ENCODE assay signal across 8 cellular contexts in the genomic region with DNA sequence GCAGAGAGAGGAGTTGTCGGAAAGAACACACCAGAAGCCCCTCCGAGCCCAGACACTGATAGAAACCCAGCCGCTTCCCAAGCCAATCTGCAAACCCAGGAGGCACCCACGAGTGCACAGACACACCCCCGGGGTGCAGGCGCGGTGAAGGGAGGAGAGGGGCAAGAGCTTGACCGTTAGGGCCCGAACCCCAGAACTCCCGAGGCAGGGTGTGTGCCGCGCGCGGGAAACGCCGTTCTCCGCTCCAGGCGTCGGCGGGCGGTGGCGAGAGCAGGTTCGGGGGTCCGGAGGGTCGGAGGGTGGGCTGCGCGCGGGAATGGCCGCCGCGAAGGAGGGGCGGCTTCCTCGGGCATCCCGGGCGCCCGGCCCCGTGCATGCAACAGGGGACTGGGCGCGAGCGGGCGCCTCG. TPM values are rescaled to one million over a fixed set of nuclear protein-coding genes. Genes with fewer than 3 reads are reported as not detected.
DNase-seq lines count a peak whose midpoint lies in the region; FAIRE-seq and TF ChIP-seq lines count a peak whose summit lies in the region.

No MANE protein-coding gene starts in this region.

- no peak overlapping the region for H3K27ac Mint-ChIP-seq in H9

- no peaks in the 10 kb centered on the region for H3K9me2 ChIP-seq in MM.1S (replicated peaks; ENCODE audit: insufficient read depth, low read length)

- WGBS in H9 (ENCODE audit: extremely low coverage, insufficient read length, low lambda C conversion rate): no CpG with 5 or more reads among the region's 42 CpGs
- 2% methylated on average over 42 of the region's 42 CpGs for WGBS in thymus

- H2BK12ac ChIP-seq in H9 (ENCODE audit: insufficient read length, low read depth, low read length): no peak overlapping the region

- H3K4me3 ChIP-seq in BLaER1: peak overlapping the region; percentile 98
- peak overlapping the region; percentile 68 to 72 for H3K4me3 ChIP-seq in ascending aorta
- peak overlapping the region; percentile 30 to 38 (median 38) for H3K4me3 ChIP-seq in keratinocyte (ENCODE audit: control insufficient read depth in 2 of 3, extremely low read depth in 1 of 3, insufficient read depth in 2 of 3, low read depth in 1 of 3, low read length in 3 of 3)
- peak overlapping the region; percentile 54 for H3K4me3 ChIP-seq in thymus (ENCODE audit: low read length)
- no peak overlapping the region for H3K4me3 ChIP-seq in MM.1S (ENCODE audit: low read length)

- H3K27me3 ChIP-seq in BLaER1 (no peaks in the 10 kb centered on the region), H9 (ENCODE audit: insufficient read depth, low read length) (peaks cover 14% of the 10 kb centered on the region), ascending aorta (peaks cover 8% of the 10 kb centered on the region), keratinocyte (ENCODE audit: control insufficient read depth, extremely low read depth, insufficient read depth, low read length) (peaks cover 40% of the 10 kb centered on the region), thymus (ENCODE audit: control insufficient read depth, insufficient read depth) (peaks cover 48% of the 10 kb centered on the region), MM.1S (replicated peaks; ENCODE audit: insufficient read depth, low read length) (no peaks in the 10 kb centered on the region; the same call in 1 of the 2 replicates)

- H3K9me3 Mint-ChIP-seq in H9: peaks cover 2 to 3% of the 10 kb centered on the region in 2 experiments; a peak in 2 of 5 replicates

- no peak overlapping the region for H2BK5ac ChIP-seq in H9 (ENCODE audit: insufficient read length, low read length)

- H3K36me3 ChIP-seq in BLaER1 (no peaks in the 10 kb centered on the region), ascending aorta (no peaks in the 10 kb centered on the region), keratinocyte (ENCODE audit: control insufficient read depth in 2 of 2, extremely low read depth in 1 of 2, insufficient read depth in 2 of 2, low read length in 2 of 2) (no peaks in the 10 kb centered on the region), thymus (ENCODE audit: control insufficient read depth, insufficient read depth) (no peaks in the 10 kb centered on the region), MM.1S (replicated peaks; ENCODE audit: insufficient read depth, low read length) (no peaks in the 10 kb centered on the region)

- no peak for FAIRE-seq in keratinocyte (lab: Jason Lieb, UNC)

- intact Hi-C loops in ascending aorta (cut with DNase I): no loop called here

- dilution Hi-C loops in keratinocyte (cut with MboI; ENCODE audit: extremely low pct_ligation_motif_present, low sequenced_read_pairs): no loop called here

- H4K8ac ChIP-seq in H9 (replicated peaks; ENCODE audit: insufficient read length, low read depth, low read length): no peak overlapping the region

- H3K9ac ChIP-seq in BLaER1: peak overlapping the region; percentile 90
- H3K9ac ChIP-seq in H9 (ENCODE audit: extremely low read depth, insufficient read length, low read length): peak overlapping the region; percentile 34
- no peak overlapping the region for H3K9ac ChIP-seq in keratinocyte (ENCODE audit: control insufficient read depth, extremely low read depth, insufficient read depth, low read length)
- H3K9ac ChIP-seq in MM.1S (ENCODE audit: low read length): no peak overlapping the region

- H4K91ac ChIP-seq in H9 (ENCODE audit: insufficient read length, low read depth, low read length): no peak overlapping the region

- H3K18ac ChIP-seq in H9 (ENCODE audit: insufficient read length, low read depth, low read length): no peak overlapping the region

- H3K9me3 ChIP-seq in BLaER1 (no peaks in the 10 kb centered on the region), H9 (ENCODE audit: control insufficient read depth, low read depth, low read length) (no peaks in the 10 kb centered on the region), ascending aorta (no peaks in the 10 kb centered on the region), keratinocyte (ENCODE audit: control insufficient read depth, low read depth, low read length) (no peaks in the 10 kb centered on the region), thymus (ENCODE audit: control insufficient read depth) (peaks cover 5% of the 10 kb centered on the region), MM.1S (replicated peaks; ENCODE audit: insufficient read depth, low read length) (no peaks in the 10 kb centered on the region)

- H3K4ac ChIP-seq in H9 (ENCODE audit: low read depth, low read length): no peak overlapping the region

- H3K36me3 Mint-ChIP-seq in H9 (ENCODE audit: insufficient read depth in 1 of 3, low read depth in 3 of 3): peaks cover 0 to 2% (median 0%) of the 10 kb centered on the region in 3 experiments; a peak in 1 of 7 replicates

- no peak overlapping the region; the same call in 1 of the 2 replicates for H3K14ac ChIP-seq in H9 (ENCODE audit: insufficient read depth, low read length)

- no peaks in the 10 kb centered on the region for H3K9me1 ChIP-seq in keratinocyte (ENCODE audit: control insufficient read depth, extremely low read depth, insufficient read depth, low read length)

- DNase-seq in H9: peak; percentile 39
- DNase-seq in ascending aorta (ENCODE audit: low spot score in 2 of 2): no peak
- DNase-seq in keratinocyte (ENCODE audit: low read depth, low spot score): no peak
- no peak for DNase-seq in MM.1S
- no peak for DNase-seq in DMS53 (lab: John Stamatoyannopoulos, UW)
- DNase-seq in H4 (ENCODE audit: low spot score): no peak

- no peak overlapping the region for H3K23ac ChIP-seq in H9 (ENCODE audit: insufficient read length, low read depth, low read length)

- H3K4me1 ChIP-seq in BLaER1: peaks cover 37% of the 10 kb centered on the region
- no peaks in the 10 kb centered on the region; the same call in 1 of the 2 replicates for H3K4me1 ChIP-seq in H9 (ENCODE audit: insufficient read depth, low read length)
- peaks cover 0 to 8% of the 10 kb centered on the region in 2 donors for H3K4me1 ChIP-seq in ascending aorta
- no peaks in the 10 kb centered on the region for H3K4me1 ChIP-seq in keratinocyte (ENCODE audit: control insufficient read depth, extremely low read depth, insufficient read depth, low read length)
- peaks cover 5% of the 10 kb centered on the region for H3K4me1 ChIP-seq in thymus (ENCODE audit: control insufficient read depth, insufficient read depth, low read length)
- H3K4me1 ChIP-seq in MM.1S (ENCODE audit: low read length): no peaks in the 10 kb centered on the region

- no peak overlapping the region for H3T11ph ChIP-seq in H9 (ENCODE audit: low read length)

- H3K4me2 ChIP-seq in BLaER1 (peak overlapping the region; percentile 85), H9 (ENCODE audit: insufficient read depth, insufficient read length, low read length) (peak overlapping the region; percentile 80), keratinocyte (ENCODE audit: control insufficient read depth, extremely low read depth, insufficient read depth, low read depth, low read length) (peak overlapping the region; percentile 56), MM.1S (ENCODE audit: low read depth, low read length) (no peak overlapping the region)

- no peaks in the 10 kb centered on the region for H3F3A ChIP-seq in MM.1S (ENCODE audit: insufficient read depth, low read length)

- no peak overlapping the region for H2BK15ac ChIP-seq in H9 (ENCODE audit: low read depth, low read length)

- H3K4me3 Mint-ChIP-seq in H9: peak overlapping the region; percentile 60 to 88

- H2AFZ ChIP-seq in H9 (ENCODE audit: low read length) (no peak overlapping the region), keratinocyte (ENCODE audit: control insufficient read depth, low read length) (no peak overlapping the region), MM.1S (ENCODE audit: low read length) (no peak overlapping the region)

- H2BK120ac ChIP-seq in H9 (ENCODE audit: low read depth, low read length, poor library complexity, severe bottlenecking): no peak overlapping the region

- H4K20me1 ChIP-seq in BLaER1 (peaks cover 27% of the 10 kb centered on the region), H9 (ENCODE audit: control insufficient read depth, insufficient read depth, insufficient read length) (no peaks in the 10 kb centered on the region), keratinocyte (ENCODE audit: control insufficient read depth, extremely low read depth, insufficient read depth, low read length) (no peaks in the 10 kb centered on the region), MM.1S (ENCODE audit: insufficient read depth, low read length) (no peaks in the 10 kb centered on the region)

- H3K79me2 ChIP-seq in H9 (ENCODE audit: insufficient read depth, low read length) (no peaks in the 10 kb centered on the region), keratinocyte (ENCODE audit: control insufficient read depth, insufficient read depth, low read length) (no peaks in the 10 kb centered on the region), MM.1S (ENCODE audit: low read length) (no peaks in the 10 kb centered on the region)

- H3K23me2 ChIP-seq in H9 (ENCODE audit: insufficient read length, low read depth, low read length, poor library complexity, severe bottlenecking): peaks cover 6% of the 10 kb centered on the region

- H3K27me3 Mint-ChIP-seq in H9 (ENCODE audit: low read depth): peaks cover 71% of the 10 kb centered on the region

- no peaks in the 10 kb centered on the region for H3K79me1 ChIP-seq in H9 (ENCODE audit: insufficient read depth, low read depth, low read length, poor library complexity, severe bottlenecking)

- H4K5ac ChIP-seq in H9 (ENCODE audit: insufficient read length, low read depth, low read length): no peak overlapping the region

- H2BK20ac ChIP-seq in H9 (ENCODE audit: low read depth, low read length, poor library complexity, severe bottlenecking): no peak overlapping the region

- H3K56ac ChIP-seq in H9 (ENCODE audit: insufficient read length, low read depth, low read length): no peak overlapping the region

- peaks cover 15 to 16% of the 10 kb centered on the region in 2 experiments for H3K4me1 Mint-ChIP-seq in H9

- H2AK5ac ChIP-seq in H9 (ENCODE audit: insufficient read length, low read length): no peak overlapping the region

- no peak for TF ChIP-seq CTCF in H9 (conservative IDR thresholded peaks at IDR 0.05)
- no peak for TF ChIP-seq CTCF in ascending aorta (IDR thresholded peaks at IDR 0.05)
- TF ChIP-seq CTCF in keratinocyte (optimal IDR thresholded peaks at IDR 0.05 in 1 of 3, IDR thresholded peaks at IDR 0.05 in 1 of 3, conservative IDR thresholded peaks at IDR 0.05 in 1 of 3; ENCODE audit: extremely low read depth in 1 of 3, insufficient read depth in 2 of 3, low read length in 3 of 3): no peak
- TF ChIP-seq CTCF in MM.1S (IDR thresholded peaks at IDR 0.05; ENCODE audit: low read length): no peak

- H3K27ac ChIP-seq in BLaER1: peak overlapping the region; percentile 90
- H3K27ac ChIP-seq in H9 (ENCODE audit: insufficient read length, low read depth, low read length): no peak overlapping the region
- no peak overlapping the region for H3K27ac ChIP-seq in ascending aorta
- H3K27ac ChIP-seq in keratinocyte (ENCODE audit: control insufficient read depth, insufficient read depth, low read length): no peak overlapping the region
- no peak overlapping the region for H3K27ac ChIP-seq in thymus (ENCODE audit: low read depth)
- no peak overlapping the region for H3K27ac ChIP-seq in MM.1S (ENCODE audit: low read length)

RNA-seq across cellular contexts. Expression of gene ELOVL2, which starts 0.5 kb away (rescaled TPM):
- total RNA-seq in H9 (2021) (0.46 and 0.57 TPM in 2 replicates), ascending aorta (0.11 TPM)
- polyA plus RNA-seq in keratinocyte (0.04 to 0.10 TPM (median 0.05 TPM) in 3 replicates), thymus (0.91 TPM)
- not detected for polyA plus RNA-seq in keratinocyte (2011; ENCODE audit: low read depth)
- 0.01 and 0.04 TPM in 2 replicates for polyA plus RNA-seq in keratinocyte (2011; cell fraction: cytosol; rRNA removed)
- 0.03 TPM in 1 of 2 replicates, not detected in the other for polyA plus RNA-seq in keratinocyte (2011; cell fraction: nucleus; rRNA removed)
- polyA plus RNA-seq in keratinocyte (2012; ENCODE audit: low replicate concordance): 0.06 and 0.07 TPM in 2 replicates
- polyA minus RNA-seq in keratinocyte: 0.03 TPM in 1 of 3 replicates, not detected in the others
- polyA minus RNA-seq in keratinocyte (2011; cell fraction: cytosol; rRNA and poly(A)+ RNA removed): not detected
- not detected in 2 replicates for polyA minus RNA-seq in keratinocyte (2011; cell fraction: nucleus; rRNA and poly(A)+ RNA removed)
- total RNA-seq in H4 (2014; rRNA removed; shearing (Covaris generic)): 0.58 and 0.85 TPM in 2 replicates

RNA-seq across cellular contexts. Expression of gene SMIM13, which starts 50.1 kb away (rescaled TPM):
- 10.6 and 11.5 TPM in 2 replicates for total RNA-seq in H9 (2021)
- total RNA-seq in ascending aorta: 2.3 TPM
- polyA plus RNA-seq in keratinocyte: 4.1 to 7.7 TPM (median 5.4 TPM) in 3 replicates
- polyA plus RNA-seq in keratinocyte (2011; ENCODE audit: low read depth): 9.0 TPM
- polyA plus RNA-seq in keratinocyte (2011; cell fraction: cytosol; rRNA removed): 4.0 and 6.8 TPM in 2 replicates
- 5.1 and 6.7 TPM in 2 replicates for polyA plus RNA-seq in keratinocyte (2011; cell fraction: nucleus; rRNA removed)
- 10.1 and 11.7 TPM in 2 replicates for polyA plus RNA-seq in keratinocyte (2012; ENCODE audit: low replicate concordance)
- polyA minus RNA-seq in keratinocyte: 1.4 to 6.5 TPM (median 4.3 TPM) in 3 replicates
- 11.9 TPM for polyA minus RNA-seq in keratinocyte (2011; cell fraction: cytosol; rRNA and poly(A)+ RNA removed)
- polyA minus RNA-seq in keratinocyte (2011; cell fraction: nucleus; rRNA and poly(A)+ RNA removed): 3.9 and 9.3 TPM in 2 replicates
- polyA plus RNA-seq in thymus: 4.5 TPM
- 9.7 and 13.7 TPM in 2 replicates for total RNA-seq in H4 (2014; rRNA removed; shearing (Covaris generic))

Comparison
In these comparisons a context has a peak if more than half of its experiments do, and no peak if none do; other contexts are left out.
1. H3K9ac ChIP-seq: peak in BLaER1 (single experiment) and H9 (single experiment); none in keratinocyte (single experiment) and MM.1S (single experiment).